ENCODE assay signal across 8 cellular contexts in genomic region chr17:79082311-79083190, GRCh38. TPM values are rescaled to one million over a fixed set of nuclear protein-coding genes. Genes with fewer than 3 reads are reported as not detected.
DNase-seq lines count a peak whose midpoint lies in the region; FAIRE-seq and TF ChIP-seq lines count a peak whose summit lies in the region.

No MANE protein-coding gene starts in this region.

- BruUV-seq in OCI-LY7 (replicated peaks; lab: Mats Ljungman, UMichigan) = no TSS peak

- H3K79me2 ChIP-seq in OCI-LY7 (ENCODE audit: insufficient read depth, low read depth, low read length) = no peaks in the 10 kb centered on the region

- H3K4me1 ChIP-seq in OCI-LY7 (ENCODE audit: insufficient read depth, low read length, poor library complexity, severe bottlenecking) (no peaks in the 10 kb centered on the region), cardiac muscle cell (ENCODE audit: low read depth) (no peaks in the 10 kb centered on the region), spleen (peaks cover 0 to 34% (median 7%) of the 10 kb centered on the region in 6 donors)

- no peak for TF ChIP-seq POLR2A in spleen (IDR thresholded peaks at IDR 0.05)

- no peaks in the 10 kb centered on the region for H3K27me3 ChIP-seq in cardiac muscle cell
- no peaks in the 10 kb centered on the region for H3K27me3 ChIP-seq in spleen (replicated peaks in 1 of 7)

- POLR2A ChIA-PET in OCI-LY7 (lab: Charles Lee) = no interaction called here

- DNase-seq in A172 (ENCODE audit: low spot score) (peak; percentile 36), OCI-LY7 (ENCODE audit: low spot score) (peak; percentile 47), cardiac muscle cell (ENCODE audit: low read depth in 1 of 2, low spot score in 1 of 2) (peak; percentile 39 to 49), spleen (peak; percentile 85), GM19239 (ENCODE audit: insufficient read length, low spot score) (no peak), GF-D8 (lab: John Stamatoyannopoulos, UW) (no peak)
- DNase-seq in activated T-helper 2 cell treated with anti-CD3 and anti-CD28 coated beads, Interferon-gamma antibody, Interleukin-2, Interleukin-4, amounts not matched to agents 10 μg/mL and 5 μg/mL and 100 μg/mL, durations not matched to agents 14 hours and 24 hours and 36 hours (ENCODE audit: low spot score) = peak; percentile 33

- H3K4me3 ChIP-seq in OCI-LY7 (ENCODE audit: low read depth, low read length, poor library complexity, severe bottlenecking) (no peak overlapping the region), cardiac muscle cell (no peak overlapping the region), spleen (no peak overlapping the region)

- H3K27me3 Mint-ChIP-seq in activated T-helper 2 cell treated with anti-CD3 and anti-CD28 coated beads, Interferon-gamma antibody, Interleukin-2, Interleukin-4, amounts not matched to agents 10 μg/mL and 5 μg/mL and 100 μg/mL, durations not matched to agents 14 hours and 24 hours and 36 hours (ENCODE audit: low read depth) = no peaks in the 10 kb centered on the region

- no peaks in the 10 kb centered on the region for H3K9me3 Mint-ChIP-seq in activated T-helper 2 cell treated with anti-CD3 and anti-CD28 coated beads, Interferon-gamma antibody, Interleukin-2, Interleukin-4, amounts not matched to agents 10 μg/mL and 5 μg/mL and 100 μg/mL, durations not matched to agents 14 hours and 24 hours and 36 hours

- peaks cover 21% of the 10 kb centered on the region for H3K36me3 Mint-ChIP-seq in activated T-helper 2 cell treated with anti-CD3 and anti-CD28 coated beads, Interferon-gamma antibody, Interleukin-2, Interleukin-4, amounts not matched to agents 10 μg/mL and 5 μg/mL and 100 μg/mL, durations not matched to agents 14 hours and 24 hours and 36 hours (ENCODE audit: low read depth)

- TF ChIP-seq CTCF in GM12874 (IDR thresholded peaks at IDR 0.05; ENCODE audit: insufficient read depth, low read depth, low read length) (peak; percentile 90), OCI-LY7 (conservative IDR thresholded peaks at IDR 0.05; ENCODE audit: low read length) (peak; percentile 91), cardiac muscle cell (IDR thresholded peaks at IDR 0.05; ENCODE audit: low read depth, low read length) (peak; percentile 83), spleen (IDR thresholded peaks at IDR 0.05 in 8 of 11, conservative IDR thresholded peaks at IDR 0.05 in 3 of 11) (peak; percentile 43 to 89 (median 81))

- H4K20me1 ChIP-seq in OCI-LY7 (ENCODE audit: insufficient read depth, low read length) = no peaks in the 10 kb centered on the region

- no peaks in the 10 kb centered on the region for H3K9me3 ChIP-seq in OCI-LY7 (ENCODE audit: low read length)
- H3K9me3 ChIP-seq in cardiac muscle cell (ENCODE audit: low read depth) = no peaks in the 10 kb centered on the region
- H3K9me3 ChIP-seq in spleen = no peaks in the 10 kb centered on the region

- H3K27ac Mint-ChIP-seq in activated T-helper 2 cell treated with anti-CD3 and anti-CD28 coated beads, Interferon-gamma antibody, Interleukin-2, Interleukin-4, amounts not matched to agents 10 μg/mL and 5 μg/mL and 100 μg/mL, durations not matched to agents 14 hours and 24 hours and 36 hours = no peak overlapping the region

- 63 to 75% (median 70%) methylated on average over 36 to 41 of the region's 41 CpGs for WGBS in spleen, 5 donors

- no peak overlapping the region for H3K27ac ChIP-seq in OCI-LY7 (ENCODE audit: low read depth, low read length, poor library complexity, severe bottlenecking)
- no peak overlapping the region for H3K27ac ChIP-seq in cardiac muscle cell
- H3K27ac ChIP-seq in spleen = no peak overlapping the region

- no peaks in the 10 kb centered on the region for H3K9me2 ChIP-seq in OCI-LY7 (ENCODE audit: insufficient read depth, low read length)

- H3K4me3 Mint-ChIP-seq in activated T-helper 2 cell treated with anti-CD3 and anti-CD28 coated beads, Interferon-gamma antibody, Interleukin-2, Interleukin-4, amounts not matched to agents 10 μg/mL and 5 μg/mL and 100 μg/mL, durations not matched to agents 14 hours and 24 hours and 36 hours (ENCODE audit: low read depth) = no peak overlapping the region

- intact Hi-C loops in OCI-LY7 (cut with micrococcal nuclease; ENCODE audit: unreplicated experiment) (loop anchor here (2.0 kb wide), 1 partner anchor 36 kb away; no protein-coding TSS in a partner anchor), spleen (cut with DNase I; ENCODE audit: low total_unique reads) (no loop called here)
- intact Hi-C loops in activated T-helper 2 cell treated with anti-CD3 and anti-CD28 coated beads, Interferon-gamma antibody, Interleukin-2, Interleukin-4, amounts not matched to agents 10 μg/mL and 5 μg/mL and 100 μg/mL, durations not matched to agents 14 hours and 24 hours and 36 hours (cut with micrococcal nuclease) = no loop called here

- H3K36me3 ChIP-seq in OCI-LY7 (ENCODE audit: insufficient read depth, low read length) (no peaks in the 10 kb centered on the region), cardiac muscle cell (peaks cover 11% of the 10 kb centered on the region), spleen (peaks cover 0 to 100% (median 95%) of the 10 kb centered on the region in 6 donors)

- no peak for FAIRE-seq in GM19239 (lab: Jason Lieb, UNC)

- H3K4me1 Mint-ChIP-seq in activated T-helper 2 cell treated with anti-CD3 and anti-CD28 coated beads, Interferon-gamma antibody, Interleukin-2, Interleukin-4, amounts not matched to agents 10 μg/mL and 5 μg/mL and 100 μg/mL, durations not matched to agents 14 hours and 24 hours and 36 hours (ENCODE audit: low read depth) = no peaks in the 10 kb centered on the region

- CTCF ChIA-PET in OCI-LY7 (lab: Charles Lee; ENCODE audit: unreplicated experiment) = interaction anchor here (0.6 to 1.3 kb wide), 3 partner anchors 14 to 235 kb away, joined by 3 to 5 read pairs (median 4); no protein-coding TSS in a partner anchor

- no peak overlapping the region for H3K4me2 ChIP-seq in OCI-LY7 (ENCODE audit: low read length)

- H2AFZ ChIP-seq in OCI-LY7 (ENCODE audit: low read length) = no peak overlapping the region

RNA-seq across cellular contexts. Expression of gene ENGASE, which starts 7.9 kb away (rescaled TPM):
- 8.8 and 9.1 TPM in 2 replicates for total RNA-seq in A172 (2014; rRNA removed; shearing (Covaris generic))
- 8.4 and 13.9 TPM in 2 replicates for total RNA-seq in OCI-LY7 (2014; rRNA removed; shearing (Covaris generic))
- 31.4 and 35.1 TPM in 2 replicates for total RNA-seq in OCI-LY7 (2022)
- total RNA-seq in activated T-helper 2 cell treated with anti-CD3 and anti-CD28 coated beads, Interferon-gamma antibody, Interleukin-2, Interleukin-4, amounts not matched to agents 10 μg/mL and 5 μg/mL and 100 μg/mL, durations not matched to agents 14 hours and 24 hours and 36 hours = 51.0 and 51.4 TPM in 2 replicates
- 29.5 and 69.8 TPM in 2 replicates for total RNA-seq in cardiac muscle cell
- polyA plus RNA-seq in cardiac muscle cell = 48.8 and 56.1 TPM in 2 replicates
- total RNA-seq in spleen = 100 to 1,000 TPM in 3 of 7 donors, 10 to 100 TPM in 4; 54.7 to 148 (median 99.4) TPM
- 100 to 1,000 TPM in 1 of 3 donors, 10 to 100 TPM in 2; 25.0 to 101 (median 43.6) TPM for polyA plus RNA-seq in spleen

RNA-seq across cellular contexts. Expression of gene C1QTNF1, which starts 58.6 kb away (rescaled TPM):
- total RNA-seq in A172 (2014; rRNA removed; shearing (Covaris generic)) = 6.5 and 11.8 TPM in 2 replicates
- total RNA-seq in OCI-LY7 (2014; rRNA removed; shearing (Covaris generic)) = not detected in 2 replicates
- total RNA-seq in OCI-LY7 (2022) (not detected in 2 replicates), cardiac muscle cell (12.5 and 16.4 TPM in 2 replicates), spleen (100 to 1,000 TPM in 1 of 7 donors, 10 to 100 TPM in 6; 26.5 to 101 (median 69.9) TPM)
- not detected in 2 replicates for total RNA-seq in activated T-helper 2 cell treated with anti-CD3 and anti-CD28 coated beads, Interferon-gamma antibody, Interleukin-2, Interleukin-4, amounts not matched to agents 10 μg/mL and 5 μg/mL and 100 μg/mL, durations not matched to agents 14 hours and 24 hours and 36 hours
- polyA plus RNA-seq in cardiac muscle cell (6.8 and 10.2 TPM in 2 replicates), spleen (10 to 100 TPM; 14.7 to 29.1 (median 25.3) TPM)

Comparison
In these comparisons a context has a peak if more than half of its experiments do, and no peak if none do; other contexts are left out.
1. DNase-seq: peak in A172 (single experiment), OCI-LY7 (single experiment), activated T-helper 2 cell treated with anti-CD3 and anti-CD28 coated beads, Interferon-gamma antibody, Interleukin-2, Interleukin-4, amounts not matched to agents 10 μg/mL and 5 μg/mL and 100 μg/mL, durations not matched to agents 14 hours and 24 hours and 36 hours (single experiment), cardiac muscle cell (2 of 2) and spleen (single experiment); none in GM19239 (single experiment) and GF-D8 (single experiment).
2. Peak in every context shown above with its lines, with median percentiles within 50 percentile points of each other: CTCF ChIP-seq.